10 cellular contexts compared by ENCODE assay signal in genomic region chr18:35389095-35389618, GRCh38. TPM values are rescaled to one million over a fixed set of nuclear protein-coding genes. Genes with fewer than 3 reads are reported as not detected.
A peak's percentile ranks its signal among the peaks of the same experiment; 100 is the strongest.
DNase-seq lines count a peak whose midpoint lies in the region; ATAC-seq and TF ChIP-seq lines count a peak whose summit lies in the region.
"Had no signal": no experiment of that assay in that cellular context is flagged by ENCODE, and none has a peak within 500 bp of the region (broad histone marks: within the 10 kb centered on the region; RNA-seq: fewer than 3 reads in every experiment).

No MANE protein-coding gene starts in this region.

- no peak overlapping the region for H2AK5ac ChIP-seq in mesenchymal stem cell (ENCODE audit: low read length, severe bottlenecking)

- no peak overlapping the region for H2BK120ac ChIP-seq in mesenchymal stem cell (ENCODE audit: low read depth, low read length)

- H3K36me3 ChIP-seq in mesenchymal stem cell (ENCODE audit: control insufficient read depth in 1 of 2, insufficient read depth in 2 of 2, low read depth in 1 of 2, low read length in 2 of 2) (no peaks in the 10 kb centered on the region), aorta (ENCODE audit: control insufficient read depth in 1 of 2, insufficient read depth in 2 of 2, low read length in 1 of 2) (no peaks in the 10 kb centered on the region)

- no peak overlapping the region for H2BK12ac ChIP-seq in mesenchymal stem cell (ENCODE audit: low read length in 2 of 2)

- DNase-seq in Right ventricle myocardium inferior (ENCODE audit: missing footprints): no peak
- no peak for DNase-seq in cardiac septum (ENCODE audit: low spot score)
- peak; percentile 44 for DNase-seq in dedifferentiated amniotic fluid mesenchymal stem cell (ENCODE audit: extremely low spot score)
- DNase-seq in mesenchymal stem cell: peak; percentile 54
- no peak for DNase-seq in aorta
- DNase-seq in omental fat pad (ENCODE audit: low spot score): no peak
- no peak for DNase-seq in UCSD-AML1 (lab: John Stamatoyannopoulos, UW; ENCODE audit: unreplicated experiment)
- DNase-seq: amygdala, retina had no signal

- peak overlapping the region in 1 of 2 experiments; percentile 72 for H3K4me3 ChIP-seq in mesenchymal stem cell (ENCODE audit: insufficient read depth in 1 of 2, low read depth in 1 of 2, low read length in 2 of 2)
- H3K4me3 ChIP-seq in aorta (ENCODE audit: low read length in 2 of 2): no peak overlapping the region

- 17% methylated on average over 5 of the region's 5 CpGs for WGBS in mesenchymal stem cell
- WGBS in aorta, 2 donors: 3 to 4% methylated on average over 5 of the region's 5 CpGs

- H3K18ac ChIP-seq in mesenchymal stem cell (ENCODE audit: low read depth in 1 of 2, low read length in 2 of 2): no peak overlapping the region

- H3K9me3 ChIP-seq in mesenchymal stem cell (ENCODE audit: control insufficient read depth, low read length) (no peaks in the 10 kb centered on the region), aorta (ENCODE audit: control insufficient read depth, low read length) (no peaks in the 10 kb centered on the region)

- H4K8ac ChIP-seq in mesenchymal stem cell (ENCODE audit: low read length): no peak overlapping the region

- TF ChIP-seq CTCF in omental fat pad (IDR thresholded peaks at IDR 0.05): no peak

- H3K79me1 ChIP-seq in mesenchymal stem cell (replicated peaks; ENCODE audit: low read length, poor library complexity, severe bottlenecking): no peaks in the 10 kb centered on the region

- H3K4me1 ChIP-seq in mesenchymal stem cell (ENCODE audit: control insufficient read depth, insufficient read depth, low read depth, low read length) (peaks cover 2% of the 10 kb centered on the region), aorta (ENCODE audit: control insufficient read depth in 1 of 2, insufficient read depth in 2 of 2, low read length in 2 of 2) (peaks cover 2 to 5% of the 10 kb centered on the region in 2 donors)

- H2AFZ ChIP-seq in mesenchymal stem cell (ENCODE audit: low read depth, low read length): no peak overlapping the region

- H2BK15ac ChIP-seq in mesenchymal stem cell (ENCODE audit: low read depth, poor library complexity, severe bottlenecking): no peak overlapping the region

- H4K91ac ChIP-seq in mesenchymal stem cell (ENCODE audit: low read length): no peak overlapping the region

- peak; percentile 79 for ATAC-seq in Right ventricle myocardium inferior
- ATAC-seq in aorta (ENCODE audit: low FRiP score): peak; percentile 82
- no peak for ATAC-seq in omental fat pad (ENCODE audit: low FRiP score)
- no peak for ATAC-seq in HG02678 (IDR thresholded peaks at IDR 0.05; ENCODE audit: unreplicated experiment)

- peak overlapping the region; percentile 77 for H3K9ac ChIP-seq in mesenchymal stem cell (ENCODE audit: low read length)

- H2BK5ac ChIP-seq in mesenchymal stem cell (ENCODE audit: low read depth, low read length, poor library complexity, severe bottlenecking): no peak overlapping the region

- peaks cover 0 to 7% of the 10 kb centered on the region in 2 experiments for H3K27me3 ChIP-seq in mesenchymal stem cell (ENCODE audit: control insufficient read depth in 1 of 2, insufficient read depth in 1 of 2, low read length in 2 of 2)
- no peaks in the 10 kb centered on the region for H3K27me3 ChIP-seq in aorta (ENCODE audit: control insufficient read depth in 1 of 2, insufficient read depth in 2 of 2, low read length in 1 of 2)

- intact Hi-C loops in Right ventricle myocardium inferior (cut with DNase I): loop anchor here (10.0 kb wide), 1 partner anchor 566 kb away; no protein-coding TSS in a partner anchor
- intact Hi-C loops in cardiac septum (cut with DNase I): no loop called here
- intact Hi-C loops in aorta (cut with DNase I): loop anchor here in 1 of 2 donors (10.0 kb wide), 1 partner anchor 566 kb away; no protein-coding TSS in a partner anchor

- H3K4ac ChIP-seq in mesenchymal stem cell (ENCODE audit: low read depth in 1 of 2, low read length in 2 of 2): no peak overlapping the region

- no peak overlapping the region for H3K4me2 ChIP-seq in mesenchymal stem cell (ENCODE audit: low read length, poor library complexity, severe bottlenecking)

- no peak overlapping the region for H3K14ac ChIP-seq in mesenchymal stem cell (ENCODE audit: low read length in 2 of 2)

- no peak overlapping the region for H3K23ac ChIP-seq in mesenchymal stem cell (ENCODE audit: low read length in 2 of 2)

- peak overlapping the region; percentile 45 for H3K27ac ChIP-seq in mesenchymal stem cell (ENCODE audit: low read length, poor library complexity, severe bottlenecking)
- peak overlapping the region; percentile 43 to 54 for H3K27ac ChIP-seq in aorta (ENCODE audit: low read depth in 1 of 2, low read length in 2 of 2)

RNA-seq across cellular contexts. Expression of gene ZNF396, which starts 12.0 kb away (rescaled TPM):
- total RNA-seq in Right ventricle myocardium inferior: 0.70 TPM
- 1.0 TPM for total RNA-seq in cardiac septum
- polyA plus RNA-seq in mesenchymal stem cell (2013, experiment 1 of 2): 1.1 TPM
- 1.2 TPM for polyA plus RNA-seq in mesenchymal stem cell (2013, experiment 2 of 2)
- 1 to 10 TPM; 1.9 to 4.4 TPM for total RNA-seq in aorta
- polyA plus RNA-seq in aorta: 1 to 10 TPM; 2.6 to 4.2 TPM
- total RNA-seq in omental fat pad: 1 to 10 TPM in 2 of 4 donors, under 1 TPM in 2; 0.60 to 2.2 (median 1.1) TPM

RNA-seq across cellular contexts. Expression of gene ZNF24, which starts 44.9 kb away (rescaled TPM):
- total RNA-seq in Right ventricle myocardium inferior: 50.2 TPM
- total RNA-seq in cardiac septum: 44.2 TPM
- 16.6 TPM for polyA plus RNA-seq in mesenchymal stem cell (2013, experiment 1 of 2)
- polyA plus RNA-seq in mesenchymal stem cell (2013, experiment 2 of 2): 17.0 TPM
- total RNA-seq in aorta: 10 to 100 TPM; 44.3 to 52.5 TPM
- polyA plus RNA-seq in aorta: 10 to 100 TPM; 13.6 to 14.5 TPM
- total RNA-seq in omental fat pad: 10 to 100 TPM; 24.8 to 41.9 (median 30.8) TPM

Comparison
In these comparisons a context has a peak if more than half of its experiments do, and no peak if none do; other contexts are left out.
1. ATAC-seq: peak in Right ventricle myocardium inferior (single experiment) and aorta (single experiment); none in omental fat pad (single experiment) and HG02678 (single experiment).
2. DNase-seq: peak in dedifferentiated amniotic fluid mesenchymal stem cell (single experiment) and mesenchymal stem cell (single experiment); none in Right ventricle myocardium inferior (single experiment), cardiac septum (single experiment), aorta (0 of 2), omental fat pad (single experiment) and UCSD-AML1 (single experiment).